1 cellular context compared by ENCODE assay signal in genomic region chr3:123137001-123137400, GRCh38.
TF ChIP-seq lines count a peak whose summit lies in the region.

No MANE protein-coding gene starts in this region.

TF ChIP-seq in K562, 482 proteins besides CTCF, POLR2A, EP300 and RAD21 (continued from another document and continues in another):
- TF ChIP-seq ETS1 (conservative IDR thresholded peaks at IDR 0.05; ENCODE audit: control insufficient read depth, low read depth, low read length) (no peak), ZNF263 (CRISPR knock-in tag; IDR thresholded peaks at IDR 0.05; ENCODE audit: borderline replicate concordance) (no peak), DPF2 (IDR thresholded peaks at IDR 0.05) (no peak), MAFF (IDR thresholded peaks at IDR 0.05; ENCODE audit: low read length) (peak; percentile 64), CEBPG (CRISPR knock-in tag; IDR thresholded peaks at IDR 0.05) (no peak), CEBPG (tag; conservative IDR thresholded peaks at IDR 0.05 in 1 of 2, IDR thresholded peaks at IDR 0.05 in 1 of 2) (no peak), DMBX1 (CRISPR knock-in tag; IDR thresholded peaks at IDR 0.05; ENCODE audit: borderline replicate concordance) (no peak), ZNF174 (CRISPR knock-in tag; IDR thresholded peaks at IDR 0.05) (no peak), CUX1 (CRISPR knock-in tag; IDR thresholded peaks at IDR 0.05) (no peak), ZC3H11A (IDR thresholded peaks at IDR 0.05; ENCODE audit: low read depth, low read length) (no peak), ZNF316 (IDR thresholded peaks at IDR 0.05) (peak; percentile 29), NFXL1 (CRISPR knock-in tag; IDR thresholded peaks at IDR 0.05) (no peak), ZNF518B (CRISPR knock-in tag; IDR thresholded peaks at IDR 0.05) (no peak), PCBP1 (IDR thresholded peaks at IDR 0.05; ENCODE audit: low read depth, low read length, poor library complexity, severe bottlenecking) (no peak), ZKSCAN8 (CRISPR knock-in tag; IDR thresholded peaks at IDR 0.05) (no peak), FOXM1 (IDR thresholded peaks at IDR 0.05; ENCODE audit: low read depth) (no peak), FOXM1 (CRISPR knock-in tag; IDR thresholded peaks at IDR 0.05; ENCODE audit: low read depth) (no peak), TCF3 (CRISPR knock-in tag; IDR thresholded peaks at IDR 0.05) (no peak), ZNF668 (CRISPR knock-in tag; IDR thresholded peaks at IDR 0.05) (no peak), SIN3B (IDR thresholded peaks at IDR 0.05; ENCODE audit: low read depth) (no peak)
- TF ChIP-seq, protein P1, sequence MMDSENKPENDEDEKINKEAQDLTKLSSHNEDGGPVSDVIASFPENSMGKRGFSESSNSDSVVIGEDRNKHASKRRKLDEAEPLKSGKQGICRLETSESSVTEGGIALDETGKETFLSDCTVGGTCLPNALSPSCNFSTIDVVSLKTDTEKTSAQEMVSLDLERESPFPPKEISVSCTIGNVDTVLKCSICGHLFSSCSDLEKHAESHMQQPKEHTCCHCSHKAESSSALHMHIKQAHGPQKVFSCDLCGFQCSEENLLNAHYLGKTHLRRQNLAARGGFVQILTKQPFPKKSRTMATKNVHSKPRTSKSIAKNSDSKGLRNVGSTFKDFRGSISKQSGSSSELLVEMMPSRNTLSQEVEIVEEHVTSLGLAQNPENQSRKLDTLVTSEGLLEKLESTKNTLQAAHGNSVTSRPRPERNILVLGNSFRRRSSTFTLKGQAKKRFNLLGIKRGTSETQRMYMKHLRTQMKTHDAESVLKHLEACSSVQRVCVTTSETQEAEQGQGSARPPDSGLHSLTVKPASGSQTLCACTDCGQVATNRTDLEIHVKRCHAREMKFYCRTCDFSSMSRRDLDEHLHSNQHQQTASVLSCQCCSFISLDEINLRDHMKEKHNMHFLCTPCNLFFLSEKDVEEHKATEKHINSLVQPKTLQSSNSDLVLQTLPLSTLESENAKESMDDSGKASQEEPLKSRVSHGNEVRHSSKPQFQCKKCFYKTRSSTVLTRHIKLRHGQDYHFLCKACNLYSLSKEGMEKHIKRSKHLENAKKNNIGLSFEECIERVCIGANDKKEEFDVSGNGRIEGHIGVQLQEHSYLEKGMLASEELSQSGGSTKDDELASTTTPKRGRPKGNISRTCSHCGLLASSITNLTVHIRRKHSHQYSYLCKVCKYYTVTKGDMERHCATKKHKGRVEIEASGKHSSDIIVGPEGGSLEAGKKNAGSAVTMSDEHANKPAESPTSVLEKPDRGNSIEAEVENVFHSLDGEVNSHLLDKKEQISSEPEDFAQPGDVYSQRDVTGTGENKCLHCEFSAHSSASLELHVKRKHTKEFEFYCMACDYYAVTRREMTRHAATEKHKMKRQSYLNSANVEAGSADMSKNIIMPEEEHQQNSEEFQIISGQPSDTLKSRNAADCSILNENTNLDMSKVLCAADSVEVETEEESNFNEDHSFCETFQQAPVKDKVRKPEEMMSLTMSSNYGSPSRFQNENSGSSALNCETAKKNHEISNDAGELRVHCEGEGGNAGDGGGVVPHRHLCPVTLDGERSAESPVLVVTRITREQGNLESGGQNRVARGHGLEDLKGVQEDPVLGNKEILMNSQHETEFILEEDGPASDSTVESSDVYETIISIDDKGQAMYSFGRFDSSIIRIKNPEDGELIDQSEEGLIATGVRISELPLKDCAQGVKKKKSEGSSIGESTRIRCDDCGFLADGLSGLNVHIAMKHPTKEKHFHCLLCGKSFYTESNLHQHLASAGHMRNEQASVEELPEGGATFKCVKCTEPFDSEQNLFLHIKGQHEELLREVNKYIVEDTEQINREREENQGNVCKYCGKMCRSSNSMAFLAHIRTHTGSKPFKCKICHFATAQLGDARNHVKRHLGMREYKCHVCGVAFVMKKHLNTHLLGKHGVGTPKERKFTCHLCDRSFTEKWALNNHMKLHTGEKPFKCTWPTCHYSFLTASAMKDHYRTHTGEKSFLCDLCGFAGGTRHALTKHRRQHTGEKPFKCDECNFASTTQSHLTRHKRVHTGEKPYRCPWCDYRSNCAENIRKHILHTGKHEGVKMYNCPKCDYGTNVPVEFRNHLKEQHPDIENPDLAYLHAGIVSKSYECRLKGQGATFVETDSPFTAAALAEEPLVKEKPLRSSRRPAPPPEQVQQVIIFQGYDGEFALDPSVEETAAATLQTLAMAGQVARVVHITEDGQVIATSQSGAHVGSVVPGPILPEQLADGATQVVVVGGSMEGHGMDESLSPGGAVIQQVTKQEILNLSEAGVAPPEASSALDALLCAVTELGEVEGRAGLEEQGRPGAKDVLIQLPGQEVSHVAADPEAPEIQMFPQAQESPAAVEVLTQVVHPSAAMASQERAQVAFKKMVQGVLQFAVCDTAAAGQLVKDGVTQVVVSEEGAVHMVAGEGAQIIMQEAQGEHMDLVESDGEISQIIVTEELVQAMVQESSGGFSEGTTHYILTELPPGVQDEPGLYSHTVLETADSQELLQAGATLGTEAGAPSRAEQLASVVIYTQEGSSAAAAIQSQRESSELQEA (IDR thresholded peaks at IDR 0.05; ENCODE audit: low read depth): no peak
- TF ChIP-seq, protein P2, sequence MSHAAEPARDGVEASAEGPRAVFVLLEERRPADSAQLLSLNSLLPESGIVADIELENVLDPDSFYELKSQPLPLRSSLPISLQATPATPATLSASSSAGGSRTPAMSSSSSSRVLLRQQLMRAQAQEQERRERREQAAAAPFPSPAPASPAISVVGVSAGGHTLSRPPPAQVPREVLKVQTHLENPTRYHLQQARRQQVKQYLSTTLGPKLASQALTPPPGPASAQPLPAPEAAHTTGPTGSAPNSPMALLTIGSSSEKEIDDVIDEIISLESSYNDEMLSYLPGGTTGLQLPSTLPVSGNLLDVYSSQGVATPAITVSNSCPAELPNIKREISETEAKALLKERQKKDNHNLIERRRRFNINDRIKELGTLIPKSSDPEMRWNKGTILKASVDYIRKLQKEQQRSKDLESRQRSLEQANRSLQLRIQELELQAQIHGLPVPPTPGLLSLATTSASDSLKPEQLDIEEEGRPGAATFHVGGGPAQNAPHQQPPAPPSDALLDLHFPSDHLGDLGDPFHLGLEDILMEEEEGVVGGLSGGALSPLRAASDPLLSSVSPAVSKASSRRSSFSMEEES (CRISPR knock-in tag; IDR thresholded peaks at IDR 0.05): no peak
- TF ChIP-seq, protein P3, sequence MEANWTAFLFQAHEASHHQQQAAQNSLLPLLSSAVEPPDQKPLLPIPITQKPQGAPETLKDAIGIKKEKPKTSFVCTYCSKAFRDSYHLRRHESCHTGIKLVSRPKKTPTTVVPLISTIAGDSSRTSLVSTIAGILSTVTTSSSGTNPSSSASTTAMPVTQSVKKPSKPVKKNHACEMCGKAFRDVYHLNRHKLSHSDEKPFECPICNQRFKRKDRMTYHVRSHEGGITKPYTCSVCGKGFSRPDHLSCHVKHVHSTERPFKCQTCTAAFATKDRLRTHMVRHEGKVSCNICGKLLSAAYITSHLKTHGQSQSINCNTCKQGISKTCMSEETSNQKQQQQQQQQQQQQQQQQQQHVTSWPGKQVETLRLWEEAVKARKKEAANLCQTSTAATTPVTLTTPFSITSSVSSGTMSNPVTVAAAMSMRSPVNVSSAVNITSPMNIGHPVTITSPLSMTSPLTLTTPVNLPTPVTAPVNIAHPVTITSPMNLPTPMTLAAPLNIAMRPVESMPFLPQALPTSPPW (CRISPR knock-in tag; IDR thresholded peaks at IDR 0.05): no peak
